Comparison of ENCODE assay signal across 27 cellular contexts in genomic region chr7:19333706-19334105, GRCh38.
DNase-seq lines count a peak whose midpoint lies in the region; ATAC-seq, FAIRE-seq and TF ChIP-seq lines count a peak whose summit lies in the region.
"Had no signal": no experiment of that assay in that cellular context is flagged by ENCODE, and none has a peak within 500 bp of the region (broad histone marks: within the 10 kb centered on the region; RNA-seq: fewer than 3 reads in every experiment).

No MANE protein-coding gene starts in this region.

- no peak overlapping the region for H3K4me3 ChIP-seq in pancreas
- H3K4me3 ChIP-seq: GM23248, Peyer's patch, SJSA1 had no signal

- no peak for TF ChIP-seq CTCF in pancreas (IDR thresholded peaks at IDR 0.05)

- no peak for DNase-seq in T-helper 1 cell
- peak; percentile 21 to 63 for DNase-seq in hippocampal formation (lab: John Stamatoyannopoulos, UW)
- peak; percentile 88 for DNase-seq in pons (ENCODE audit: low spot score)
- no peak for DNase-seq in RCC 7860 (ENCODE audit: low spot score)
- DNase-seq in activated T-cell treated with anti-CD3 and anti-CD28 coated beads, Interleukin-2, amount 50 U/mL, for 1 hour = no peak
- no peak for DNase-seq in pancreas
- no peak for DNase-seq in NCI-H146 (lab: John Stamatoyannopoulos, UW)
- DNase-seq: ACHN; Calu3; CD8-positive, alpha-beta T cell; DMS53; GDM1; GM23248; HCEC 1CT; IMR-90; NCI-H1105; NCI-H2029 treated with DMSO at 0.1 percent for 48 hours; NCI-H2171; NCI-H345; NCI-H524; NCI-H82; Peyer's patch had no signal

- H3K27me3 Mint-ChIP-seq in T-helper 1 cell treated with Interleukin-12 subunit alpha and Interleukin-12 subunit beta and Interleukin-4 antibody, amounts not matched to agents 30 μg/mL and 1 μg/mL, for 36 hours (ENCODE audit: low read depth) = no peaks in the 10 kb centered on the region

- H3K36me3 Mint-ChIP-seq in T-helper 1 cell treated with Interleukin-12 subunit alpha and Interleukin-12 subunit beta and Interleukin-4 antibody, amounts not matched to agents 30 μg/mL and 1 μg/mL, for 36 hours (ENCODE audit: low read depth) = no peaks in the 10 kb centered on the region
- H3K36me3 Mint-ChIP-seq: CD8-positive, alpha-beta T cell had no signal

- no peaks in the 10 kb centered on the region for H3K4me1 ChIP-seq in pancreas
- H3K4me1 ChIP-seq: Peyer's patch, SJSA1 had no signal

- no peak for FAIRE-seq in RCC 7860 (lab: Jason Lieb, UNC)
- FAIRE-seq in pancreas (lab: Jason Lieb, UNC) = no peak
- FAIRE-seq: GM18507 had no signal

- H3K27ac Mint-ChIP-seq in T-helper 1 cell treated with Interleukin-12 subunit alpha and Interleukin-12 subunit beta and Interleukin-4 antibody, amounts not matched to agents 30 μg/mL and 1 μg/mL, for 36 hours = peak overlapping the region; percentile 33
- H3K27ac Mint-ChIP-seq: CD8-positive, alpha-beta T cell had no signal

- no peak overlapping the region for H3K4me3 Mint-ChIP-seq in T-helper 1 cell treated with Interleukin-12 subunit alpha and Interleukin-12 subunit beta and Interleukin-4 antibody, amounts not matched to agents 30 μg/mL and 1 μg/mL, for 36 hours
- H3K4me3 Mint-ChIP-seq: CD8-positive, alpha-beta T cell had no signal

- intact Hi-C loops in pancreas (cut with DNase I) = no loop called here

- no peaks in the 10 kb centered on the region for H3K36me3 ChIP-seq in pancreas
- H3K36me3 ChIP-seq: Peyer's patch, SJSA1 had no signal

- no peaks in the 10 kb centered on the region for H3K9me3 ChIP-seq in pancreas
- H3K9me3 ChIP-seq: Peyer's patch, SJSA1 had no signal

- H3K4me1 Mint-ChIP-seq in T-helper 1 cell treated with Interleukin-12 subunit alpha and Interleukin-12 subunit beta and Interleukin-4 antibody, amounts not matched to agents 30 μg/mL and 1 μg/mL, for 36 hours (ENCODE audit: low read depth) = no peaks in the 10 kb centered on the region

- H3K9me3 Mint-ChIP-seq in T-helper 1 cell treated with Interleukin-12 subunit alpha and Interleukin-12 subunit beta and Interleukin-4 antibody, amounts not matched to agents 30 μg/mL and 1 μg/mL, for 36 hours = no peaks in the 10 kb centered on the region

- WGBS in pancreas, 2 donors = 44 to 54% methylated on average over 2 of the region's 2 CpGs

- no peak for ATAC-seq in pancreas
- ATAC-seq: CD8-positive, alpha-beta T cell had no signal

- no peaks in the 10 kb centered on the region for H3K27me3 ChIP-seq in pancreas
- H3K27me3 ChIP-seq: Peyer's patch, SJSA1 had no signal

- H3K27ac ChIP-seq in pancreas = no peak overlapping the region
- H3K27ac ChIP-seq: 22Rv1, GM23248, KMS-11, Peyer's patch, SJSA1 had no signal

Comparison
In these comparisons a context has a peak if more than half of its experiments do, and no peak if none do; other contexts are left out.
1. DNase-seq: peak in hippocampal formation (2 of 2) and pons (single experiment); none in T-helper 1 cell (0 of 5), RCC 7860 (single experiment), activated T-cell treated with anti-CD3 and anti-CD28 coated beads, Interleukin-2, amount 50 U/mL, for 1 hour (single experiment), pancreas (0 of 6) and NCI-H146 (single experiment).